8 cellular contexts compared by ENCODE assay signal in the genomic region with DNA sequence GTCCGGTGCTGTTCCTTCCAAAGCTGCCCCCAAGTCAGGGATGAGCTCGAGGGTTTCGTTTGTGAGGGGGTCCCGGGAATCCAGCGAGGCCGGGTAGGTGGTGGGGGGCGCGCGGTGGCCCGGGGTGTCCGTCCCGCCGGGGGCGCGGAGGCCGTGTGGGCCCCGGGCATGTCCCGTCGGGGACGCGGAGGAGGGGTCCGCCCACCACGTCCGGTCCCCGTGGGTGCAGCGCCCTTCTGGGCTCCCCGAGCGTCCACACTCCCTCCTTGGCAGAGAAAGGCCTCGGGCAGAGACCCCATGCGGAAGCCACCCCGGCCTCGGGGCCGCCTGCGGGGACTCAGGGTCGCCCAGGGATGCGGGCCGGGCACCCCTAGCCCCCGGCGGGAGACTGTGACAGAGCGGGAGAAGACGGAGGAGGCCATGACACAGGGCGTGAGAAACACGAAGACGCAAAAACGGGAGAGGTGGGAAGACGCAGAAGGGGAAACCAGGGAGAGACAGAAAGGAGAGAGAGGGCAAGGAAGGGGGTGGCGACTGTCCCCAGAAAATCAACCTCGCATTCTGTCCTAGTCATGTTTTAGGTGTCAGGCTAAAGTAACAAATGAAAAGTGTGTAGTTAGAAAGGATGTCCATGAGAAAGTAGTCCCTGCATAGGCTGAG. TPM values are rescaled to one million over a fixed set of nuclear protein-coding genes. Genes with fewer than 3 reads are reported as not detected.
DNase-seq lines count a peak whose midpoint lies in the region; ATAC-seq and TF ChIP-seq lines count a peak whose summit lies in the region.

No MANE protein-coding gene starts in this region.

- peak; percentile 29 for ATAC-seq in GM18519 (IDR thresholded peaks at IDR 0.05; ENCODE audit: low FRiP score, unreplicated experiment)
- ATAC-seq in HG03045 (IDR thresholded peaks at IDR 0.05; ENCODE audit: unreplicated experiment): peak; percentile 46
- ATAC-seq in naive thymus-derived CD8-positive, alpha-beta T cell: peak; percentile 47 to 56

- H3K36me3 Mint-ChIP-seq in naive thymus-derived CD8-positive, alpha-beta T cell: peaks cover 9 to 22% (median 16%) of the 10 kb centered on the region in 3 donors

- 0 to 1% methylated on average over 7 to 23 of the region's 48 CpGs for WGBS in esophagus squamous epithelium, 2 donors

- H3K27me3 Mint-ChIP-seq in naive thymus-derived CD8-positive, alpha-beta T cell: no peaks in the 10 kb centered on the region

- POLR2A ChIA-PET in naive thymus-derived CD8-positive, alpha-beta T cell (lab: Charles Lee): interaction anchor here (0.6 to 5.1 kb wide), 8 partner anchors 21 to 186 kb away, joined by 3 to 98 read pairs (median 6); a partner anchor contains a TSS

- H3K9me3 Mint-ChIP-seq in naive thymus-derived CD8-positive, alpha-beta T cell: peaks cover 0 to 15% (median 7%) of the 10 kb centered on the region in 9 donors

- no peak for TF ChIP-seq CTCF in esophagus squamous epithelium (IDR thresholded peaks at IDR 0.05)

- H3K4me1 ChIP-seq in esophagus squamous epithelium: peaks cover 6 to 28% (median 15%) of the 10 kb centered on the region in 3 donors

- H3K36me3 ChIP-seq in esophagus squamous epithelium: peaks cover 0 to 30% (median 6%) of the 10 kb centered on the region in 3 donors

- TF ChIP-seq POLR2A in esophagus squamous epithelium (IDR thresholded peaks at IDR 0.05): no peak

- peaks cover 0 to 9% (median 0%) of the 10 kb centered on the region in 3 donors for H3K9me3 ChIP-seq in esophagus squamous epithelium

- H3K27me3 ChIP-seq in esophagus squamous epithelium: no peaks in the 10 kb centered on the region

- H3K27ac ChIP-seq in esophagus squamous epithelium: peak overlapping the region; percentile 91 to 98 (median 96)

- H3K27ac Mint-ChIP-seq in naive thymus-derived CD8-positive, alpha-beta T cell: peak overlapping the region; percentile 92 to 100 (median 98)

- H3K4me3 ChIP-seq in esophagus squamous epithelium: peak overlapping the region; percentile 73 to 98 (median 80)

- peaks cover 21 to 38% (median 25%) of the 10 kb centered on the region in 4 donors for H3K4me1 Mint-ChIP-seq in naive thymus-derived CD8-positive, alpha-beta T cell

- intact Hi-C loops in esophagus squamous epithelium (cut with DNase I): no loop called here

- peak overlapping the region; percentile 89 to 100 (median 99) for H3K4me3 Mint-ChIP-seq in naive thymus-derived CD8-positive, alpha-beta T cell

- DNase-seq in 8988T (peak; percentile 33), NCI-H82 (lab: John Stamatoyannopoulos, UW) (peak; percentile 66), activated T-cell treated with anti-CD3 and anti-CD28 coated beads for 4 hours (peak; percentile 64), esophagus squamous epithelium (lab: John Stamatoyannopoulos, UW) (no peak)
- peak; percentile 27 to 72 (median 52) for DNase-seq in naive thymus-derived CD8-positive, alpha-beta T cell
- DNase-seq in stimulated activated naive CD4-positive, alpha-beta T cell treated with Interleukin-2 at 50 U/mL for 16 hours (lab: John Stamatoyannopoulos, UW): peak; percentile 69

RNA-seq across cellular contexts. Expression of a gene that starts 0.7 kb away (rescaled TPM):
- total RNA-seq in esophagus squamous epithelium: 1 to 10 TPM; 1.8 to 4.8 (median 3.7) TPM
- total RNA-seq in naive thymus-derived CD8-positive, alpha-beta T cell: 1 to 10 TPM; 2.7 to 3.8 TPM
- 1 to 10 TPM in 2 of 3 donors, under 1 TPM in 1; 0.65 to 1.8 (median 1.0) TPM for polyA plus RNA-seq in naive thymus-derived CD8-positive, alpha-beta T cell

RNA-seq across cellular contexts. Expression of a gene that starts 20.5 kb away (rescaled TPM):
- 10 to 100 TPM in 3 of 4 donors, 1 to 10 TPM in 1; 8.9 to 20.8 (median 12.6) TPM for total RNA-seq in esophagus squamous epithelium
- total RNA-seq in naive thymus-derived CD8-positive, alpha-beta T cell: 10 to 100 TPM; 25.7 to 29.0 TPM
- 1 to 10 TPM; 6.9 to 9.7 (median 7.6) TPM for polyA plus RNA-seq in naive thymus-derived CD8-positive, alpha-beta T cell

RNA-seq across cellular contexts. Expression of a gene that starts 36.3 kb away (rescaled TPM):
- total RNA-seq in esophagus squamous epithelium: 10 to 100 TPM in 1 of 4 donors, 1 to 10 TPM in 3; 3.5 to 11.4 (median 6.1) TPM
- 10 to 100 TPM; 16.3 to 17.6 TPM for total RNA-seq in naive thymus-derived CD8-positive, alpha-beta T cell
- polyA plus RNA-seq in naive thymus-derived CD8-positive, alpha-beta T cell: 10 to 100 TPM in 1 of 3 donors, 1 to 10 TPM in 2; 5.9 to 18.4 (median 8.8) TPM
